In genomic region chr2:3299130-3299529, GRCh38 we compare ENCODE assay signal across 2 cellular contexts.
TF ChIP-seq lines count a peak whose summit lies in the region.

No MANE protein-coding gene starts in this region.

TF ChIP-seq in H1, 55 proteins besides CTCF, POLR2A, EP300 and RAD21:
- TF ChIP-seq ZNF274 (IDR thresholded peaks at IDR 0.05; ENCODE audit: borderline replicate concordance, extremely low read depth, low read length) (no peak), MAFK (IDR thresholded peaks at IDR 0.05; ENCODE audit: low read depth, low read length) (no peak), SUZ12 (IDR thresholded peaks at IDR 0.05; ENCODE audit: low read length) (no peak), HDAC6 (IDR thresholded peaks at IDR 0.05; ENCODE audit: low read depth, low read length) (no peak)

TF ChIP-seq in neural cell, 6 proteins besides CTCF, POLR2A, EP300 and RAD21:
- TF ChIP-seq SMC3 (conservative IDR thresholded peaks at IDR 0.05; ENCODE audit: poor library complexity) (no peak), EZH2 (IDR thresholded peaks at IDR 0.05; ENCODE audit: borderline replicate concordance, insufficient read depth, low read length, poor library complexity, severe bottlenecking) (no peak)
TF ChIP-seq in neural cell: peak in this region for 0.
